Comparison of ENCODE assay signal across 22 cellular contexts in genomic region chr17:55351027-55351625, GRCh38.
DNase-seq lines count a peak whose midpoint lies in the region; ATAC-seq and TF ChIP-seq lines count a peak whose summit lies in the region.
"Had no signal": no experiment of that assay in that cellular context is flagged by ENCODE, and none has a peak within 500 bp of the region (broad histone marks: within the 10 kb centered on the region; RNA-seq: fewer than 3 reads in every experiment).

No MANE protein-coding gene starts in this region.

- peak; percentile 30 for DNase-seq in SIG-M5 treated with dmso at 0.1 percent for 504 hours (lab: John Stamatoyannopoulos, UW; ENCODE audit: unreplicated experiment)
- no peak for DNase-seq in SIG-M5 (lab: John Stamatoyannopoulos, UW)
- DNase-seq in NCI-H345 treated with DMSO at 0.1 percent for 48 hours (lab: John Stamatoyannopoulos, UW; ENCODE audit: unreplicated experiment), result peak; percentile 68
- peak; percentile 6 for DNase-seq in amniotic epithelial cell (ENCODE audit: low read depth)
- DNase-seq in renal cortical epithelial cell (ENCODE audit: low read depth), result peak; percentile 67
- no peak for DNase-seq in ureter (ENCODE audit: low spot score)
- DNase-seq in adrenal gland, result no peak
- DNase-seq: activated CD4-positive, alpha-beta T cell treated with anti-CD3 and anti-CD28 coated beads for 1 hour; activated naive CD4-positive, alpha-beta T cell treated with anti-CD3 and anti-CD28 coated beads, Interleukin-2, amount 50 U/mL, for 16 hours; activated T-cell treated with anti-CD3 and anti-CD28 coated beads, Interleukin-2, amount 50 U/mL, for 48 hours; Calu3; EL; erythroblast; foreskin keratinocyte; NCI-H187; NCI-H226; RPMI8226; T1000 had no signal

- H3K9me3 ChIP-seq in adrenal gland (replicated peaks in 1 of 3), result no peaks in the 10 kb centered on the region

- H3K27me3 ChIP-seq in adrenal gland, result no peaks in the 10 kb centered on the region
- H3K27me3 ChIP-seq: BLaER1, foreskin keratinocyte had no signal

- H3K4me3 ChIP-seq in adrenal gland, result no peak overlapping the region
- H3K4me3 ChIP-seq: BLaER1 had no signal

- no peaks in the 10 kb centered on the region for H3K36me3 ChIP-seq in adrenal gland (replicated peaks in 1 of 2)
- H3K36me3 ChIP-seq: BLaER1 had no signal

- no peak for ATAC-seq in HG03439 (IDR thresholded peaks at IDR 0.05; ENCODE audit: unreplicated experiment)
- ATAC-seq: foreskin keratinocyte, SK-N-SH treated with all-trans-retinoic acid at 6 μM for 48 hours had no signal

- peaks cover 0 to 5% of the 10 kb centered on the region in 2 donors for H3K4me1 ChIP-seq in adrenal gland (replicated peaks in 1 of 2)
- H3K4me1 ChIP-seq: BLaER1, foreskin keratinocyte had no signal

- intact Hi-C loops in adrenal gland (cut with DNase I), result loop anchor here in 1 of 2 donors (10.0 kb wide), 1 partner anchor 164 kb away; the partner anchor contains the start of gene SMIM36

- 70 to 75% (median 74%) methylated on average over 3 of the region's 3 CpGs for WGBS in adrenal gland, 4 donors

- no peak for TF ChIP-seq CTCF in adrenal gland (IDR thresholded peaks at IDR 0.05)

- no peak overlapping the region for H3K27ac ChIP-seq in adrenal gland
- H3K27ac ChIP-seq: BLaER1, foreskin keratinocyte, HL-60 had no signal

- TF ChIP-seq POLR2A in adrenal gland (IDR thresholded peaks at IDR 0.05), result no peak

Comparison
In these comparisons a context has a peak if more than half of its experiments do, and no peak if none do; other contexts are left out.
1. DNase-seq: peak in SIG-M5 treated with dmso at 0.1 percent for 504 hours (single experiment), NCI-H345 treated with DMSO at 0.1 percent for 48 hours (single experiment), amniotic epithelial cell (single experiment) and renal cortical epithelial cell (single experiment); none in SIG-M5 (single experiment), ureter (single experiment) and adrenal gland (0 of 7).